Comparison of ENCODE assay signal across 8 cellular contexts in genomic region chr2:15561574-15562344, GRCh38. TPM values are rescaled to one million over a fixed set of nuclear protein-coding genes. Genes with fewer than 3 reads are reported as not detected.
DNase-seq lines count a peak whose midpoint lies in the region; ATAC-seq and TF ChIP-seq lines count a peak whose summit lies in the region.

No MANE protein-coding gene starts in this region.

- no peaks in the 10 kb centered on the region for H3K36me3 ChIP-seq in Caco-2 (ENCODE audit: control insufficient read depth, insufficient read depth, low read length)
- H3K36me3 ChIP-seq in SJSA1: no peaks in the 10 kb centered on the region

- H3K27ac ChIP-seq in SJSA1 (peak overlapping the region; percentile 43), skin epidermis (peak overlapping the region in 20 of 21 experiments; percentile 52 to 96 (median 85))

- H3K9me3 Mint-ChIP-seq in Caco-2 (ENCODE audit: unreplicated experiment) (no peaks in the 10 kb centered on the region), brain (no peaks in the 10 kb centered on the region)

- TF ChIP-seq CTCF in Caco-2 (IDR thresholded peaks at IDR 0.05; ENCODE audit: insufficient read depth in 1 of 2, low read depth in 1 of 2, low read length in 1 of 2, severe bottlenecking in 1 of 2, unreplicated experiment in 1 of 2) (no peak), brain (conservative IDR thresholded peaks at IDR 0.05) (no peak)

- BruUV-seq in Caco-2 (replicated peaks; lab: Mats Ljungman, UMichigan): no TSS peak

- H3K27ac Mint-ChIP-seq in Caco-2 (ENCODE audit: unreplicated experiment) (peak overlapping the region; percentile 69), brain (peak overlapping the region; percentile 97 to 100 (median 99))

- H3K4me1 Mint-ChIP-seq in Caco-2 (ENCODE audit: low read depth, unreplicated experiment) (peaks cover 12% of the 10 kb centered on the region), brain (peaks cover 51% of the 10 kb centered on the region)

- H3K4me3 ChIP-seq in Caco-2 (ENCODE audit: low read depth, low read length) (peak overlapping the region; percentile 91), SJSA1 (peak overlapping the region; percentile 56), skin epidermis (peak overlapping the region; percentile 64 to 97 (median 87))

- H3K36me3 Mint-ChIP-seq in Caco-2 (ENCODE audit: insufficient read depth, unreplicated experiment) (no peaks in the 10 kb centered on the region), brain (no peaks in the 10 kb centered on the region)

- ATAC-seq in GM19463 (IDR thresholded peaks at IDR 0.05; ENCODE audit: unreplicated experiment) (peak; percentile 4), HG03571 (IDR thresholded peaks at IDR 0.05; ENCODE audit: unreplicated experiment) (peak; percentile 21)

- H3K27me3 Mint-ChIP-seq in Caco-2 (ENCODE audit: insufficient read depth, unreplicated experiment) (no peaks in the 10 kb centered on the region), brain (peaks cover 14% of the 10 kb centered on the region)

- peaks cover 3% of the 10 kb centered on the region; the same call in 1 of the 2 replicates for H3K4me1 ChIP-seq in Caco-2
- peaks cover 10% of the 10 kb centered on the region; the same call in 1 of the 2 replicates for H3K4me1 ChIP-seq in SJSA1 (replicated peaks)

- POLR2A ChIA-PET in Caco-2 (lab: Charles Lee): no interaction called here

- H3K4me3 Mint-ChIP-seq in Caco-2 (ENCODE audit: unreplicated experiment): peak overlapping the region; percentile 79
- peak overlapping the region; percentile 98 to 100 (median 100) for H3K4me3 Mint-ChIP-seq in brain

- CTCF ChIA-PET in Caco-2 (lab: Charles Lee): interaction anchor here (0.6 to 2.9 kb wide), 3 partner anchors 10 to 183 kb away, joined by 3 to 20 read pairs (median 4); no protein-coding TSS in a partner anchor

- H3K9me3 ChIP-seq in Caco-2 (no peaks in the 10 kb centered on the region), SJSA1 (replicated peaks) (no peaks in the 10 kb centered on the region)

- peak in 1 of 2 experiments; percentile 24 for DNase-seq in Caco-2
- no peak for DNase-seq in SJSA1 (ENCODE audit: low read depth in 1 of 2, low spot score in 2 of 2)
- peak; percentile 35 for DNase-seq in iPS-NIHi11 (ENCODE audit: low spot score)
- no peak for DNase-seq in H4 (ENCODE audit: low spot score)

- intact Hi-C loops in Caco-2 (cut with micrococcal nuclease; ENCODE audit: unreplicated experiment): loop anchor here (1.0 kb wide), 1 partner anchor 30 kb away; the partner anchor contains the start of gene DDX1

- no peaks in the 10 kb centered on the region for H3K27me3 ChIP-seq in Caco-2 (replicated peaks; ENCODE audit: control insufficient read depth, insufficient read depth, low read length)
- H3K27me3 ChIP-seq in SJSA1 (replicated peaks): no peaks in the 10 kb centered on the region

RNA-seq across cellular contexts. Expression of gene NBAS, which starts 0.6 kb away (rescaled TPM):
- 28.8 and 31.1 TPM in 2 replicates for total RNA-seq in Caco-2 (2022)
- total RNA-seq in SJSA1 (2014; rRNA removed; shearing (Covaris generic)): 19.1 and 33.4 TPM in 2 replicates
- 34.8 TPM for polyA plus RNA-seq in brain (ENCODE audit: insufficient read depth, low read depth, low replicate concordance)
- total RNA-seq in H4 (2014; rRNA removed; shearing (Covaris generic)): 16.2 and 18.2 TPM in 2 replicates

RNA-seq across cellular contexts. Expression of gene DDX1, which starts 29.9 kb away (rescaled TPM):
- 145 and 163 TPM in 2 replicates for total RNA-seq in Caco-2 (2022)
- 140 and 142 TPM in 2 replicates for total RNA-seq in SJSA1 (2014; rRNA removed; shearing (Covaris generic))
- polyA plus RNA-seq in brain (ENCODE audit: insufficient read depth, low read depth, low replicate concordance): 50.5 TPM
- 46.2 and 53.1 TPM in 2 replicates for total RNA-seq in H4 (2014; rRNA removed; shearing (Covaris generic))
